In the genomic region with DNA sequence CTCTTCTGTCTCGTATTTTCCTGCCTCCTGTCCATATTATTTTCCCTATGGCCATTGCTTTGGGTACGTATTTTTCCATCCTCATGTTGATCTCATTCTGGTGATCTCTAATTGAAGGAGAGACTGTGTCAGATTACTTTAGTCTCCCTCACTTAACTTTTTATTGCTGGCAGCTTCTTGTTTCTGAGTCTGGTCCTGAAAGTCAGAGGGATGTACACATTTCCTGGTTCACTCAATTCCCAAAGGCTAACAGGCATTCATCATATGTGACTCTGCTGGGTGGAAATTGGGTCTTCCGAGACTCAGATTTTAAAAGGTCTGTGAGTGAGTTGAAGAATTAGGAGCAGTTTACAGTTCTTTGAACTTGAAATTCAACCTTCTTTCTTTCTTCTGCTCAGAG, we compare ENCODE assay signal across 19 cellular contexts.
"Had no signal": no experiment of that assay in that cellular context is flagged by ENCODE, and none has a peak within 500 bp of the region (broad histone marks: within the 10 kb centered on the region; RNA-seq: fewer than 3 reads in every experiment).

No MANE protein-coding gene starts in this region.

- H3K9ac ChIP-seq: parathyroid adenoma had no signal

- H3K27me3 ChIP-seq: ascending aorta, neutrophil, tibial artery had no signal

- H3K36me3 ChIP-seq: ascending aorta, neutrophil, tibial artery had no signal

- H3K4me3 Mint-ChIP-seq: activated CD4-positive, alpha-beta T cell treated with anti-CD3 and anti-CD28 coated beads, Interleukin-2, amount 10 ng/mL, durations not matched to agents 7 days and 5 days; activated naive CD4-positive, alpha-beta T cell treated with anti-CD3 and anti-CD28 coated beads, Interleukin-2, amount 10 ng/mL, durations not matched to agents 7 days and 5 days; memory B cell; naive thymus-derived CD4-positive, alpha-beta T cell had no signal

- DNase-seq: activated CD4-positive, alpha-beta T cell treated with anti-CD3 and anti-CD28 coated beads, Interleukin-2, amount 10 ng/mL, durations not matched to agents 7 days and 5 days; activated CD8-positive, alpha-beta memory T cell treated with anti-CD3 and anti-CD28 coated beads for 24 hours; activated CD8-positive, alpha-beta memory T cell treated with anti-CD3 and anti-CD28 coated beads, Interleukin-2, amount 50 U/mL, for 48 hours; activated effector memory CD4-positive, alpha-beta T cell treated with Interleukin-2 at 50 U/mL for 16 hours; activated naive CD4-positive, alpha-beta T cell treated with anti-CD3 and anti-CD28 coated beads, Interleukin-2, amount 10 ng/mL, durations not matched to agents 7 days and 5 days; activated T-cell treated with anti-CD3 and anti-CD28 coated beads, Interleukin-2, amount 50 U/mL, for 48 hours; erythroblast; head of caudate nucleus; left ventricle myocardium superior; naive thymus-derived CD4-positive, alpha-beta T cell; stimulated activated CD4-positive, alpha-beta T cell treated with anti-CD3 and anti-CD28 coated beads, Interleukin-2, amount 100 ng/mL, for 24 hours; stimulated activated naive CD8-positive, alpha-beta T cell treated with anti-CD3 and anti-CD28 coated beads, Interleukin-15, Interleukin-2, amounts not matched to agents 100 U/mL and 50 U/mL, for 24 hours; substantia nigra; tibial artery had no signal

- H3K27ac ChIP-seq: ascending aorta, coronary artery, neutrophil, parathyroid adenoma, tibial artery had no signal

- H3K9me3 ChIP-seq: ascending aorta, neutrophil, tibial artery had no signal

- H3K4me3 ChIP-seq: ascending aorta, coronary artery, tibial artery had no signal

- H3K4me1 ChIP-seq: ascending aorta, tibial artery had no signal

- H3K27me3 Mint-ChIP-seq: activated CD4-positive, alpha-beta T cell treated with anti-CD3 and anti-CD28 coated beads, Interleukin-2, amount 10 ng/mL, durations not matched to agents 7 days and 5 days; activated naive CD4-positive, alpha-beta T cell treated with anti-CD3 and anti-CD28 coated beads, Interleukin-2, amount 10 ng/mL, durations not matched to agents 7 days and 5 days; memory B cell; naive thymus-derived CD4-positive, alpha-beta T cell had no signal

- ATAC-seq: left ventricle myocardium superior; naive thymus-derived CD4-positive, alpha-beta T cell; stimulated activated naive CD8-positive, alpha-beta T cell treated with anti-CD3 and anti-CD28 coated beads, Interleukin-15, Interleukin-2, amounts not matched to agents 100 U/mL and 50 U/mL, for 24 hours had no signal

- H3K9me3 Mint-ChIP-seq: activated CD4-positive, alpha-beta T cell treated with anti-CD3 and anti-CD28 coated beads, Interleukin-2, amount 10 ng/mL, durations not matched to agents 7 days and 5 days had no signal

- H3K27ac Mint-ChIP-seq: activated CD4-positive, alpha-beta T cell treated with anti-CD3 and anti-CD28 coated beads, Interleukin-2, amount 10 ng/mL, durations not matched to agents 7 days and 5 days; activated naive CD4-positive, alpha-beta T cell treated with anti-CD3 and anti-CD28 coated beads, Interleukin-2, amount 10 ng/mL, durations not matched to agents 7 days and 5 days had no signal

- H2AFZ ChIP-seq: parathyroid adenoma had no signal
